In genomic region chr7:45034710-45035109, GRCh38 we compare ENCODE assay signal across 10 cellular contexts. TPM values are rescaled to one million over a fixed set of nuclear protein-coding genes. Genes with fewer than 3 reads are reported as not detected.
DNase-seq lines count a peak whose midpoint lies in the region; ATAC-seq and TF ChIP-seq lines count a peak whose summit lies in the region.
"Not testable (repeated sequence)": the region's sequence is repeated elsewhere in the genome, so short reads cannot be mapped to it uniquely, and the experiment has no call there.
"Had no signal": no experiment of that assay in that cellular context is flagged by ENCODE, and none has a peak within 500 bp of the region (broad histone marks: within the 10 kb centered on the region; RNA-seq: fewer than 3 reads in every experiment).

No MANE protein-coding gene starts in this region.

- not testable (repeated sequence) for H4K91ac ChIP-seq in IMR-90 (ENCODE audit: insufficient read depth, low read depth, low read length)

- CTCF ChIA-PET in IMR-90 (lab: Yijun Ruan, JAX): interaction anchor here (0.8 kb wide), 1 partner anchor 26 kb away, joined by 3 read pairs; no protein-coding TSS in a partner anchor

- H3K9me3 Mint-ChIP-seq in CD4-positive, CD25-positive, alpha-beta regulatory T cell; activated T-cell treated with anti-CD3 and anti-CD28 coated beads, Interleukin-2, amount 50 U/mL, for 24 hours; activated naive CD8-positive, alpha-beta T cell (ENCODE audit: low read depth); natural killer cell: not testable (repeated sequence)

- not testable (repeated sequence) for H3K27me3 ChIP-seq in CD4-positive, CD25-positive, alpha-beta regulatory T cell (ENCODE audit: control insufficient read depth, insufficient read depth, low read length); IMR-90 (ENCODE audit: control insufficient read depth, insufficient read depth, low read length)

- POLR2A ChIA-PET in IMR-90 (lab: Charles Lee; ENCODE audit: unreplicated experiment): interaction anchor here (0.7 kb wide), 1 partner anchor 1291 kb away, joined by 4 read pairs; no protein-coding TSS in a partner anchor

- in situ Hi-C loops in IMR-90 (cut with MboI; ENCODE audit: low sequenced_read_pairs): not testable (repeated sequence)

- not testable (repeated sequence) for H2BK5ac ChIP-seq in IMR-90 (ENCODE audit: low read depth, low read length, poor library complexity, severe bottlenecking)

- not testable (repeated sequence) for DNase-seq in CD4-positive, CD25-positive, alpha-beta regulatory T cell; IMR-90; T-helper 17 cell; activated T-cell treated with anti-CD3 and anti-CD28 coated beads, Interleukin-2, amount 50 U/mL, for 24 hours; epithelial cell of prostate (ENCODE audit: low read depth, low spot score); natural killer cell

- H4K20me1 ChIP-seq in IMR-90 (ENCODE audit: insufficient read depth, low read length): peaks cover 59% of the 10 kb centered on the region

- H3K9ac ChIP-seq in IMR-90 (ENCODE audit: low read depth, low read length): not testable (repeated sequence)

- H2AFZ ChIP-seq in IMR-90 (replicated peaks; ENCODE audit: low read length, poor library complexity): not testable (repeated sequence)

- ATAC-seq in CD4-positive, CD25-positive, alpha-beta regulatory T cell (ENCODE audit: low read depth in 2 of 2); IMR-90 (ENCODE audit: low read depth); T-helper 17 cell; natural killer cell: not testable (repeated sequence)

- H4K5ac ChIP-seq in IMR-90 (ENCODE audit: low read depth, low read length): not testable (repeated sequence)

- H2AK9ac ChIP-seq in IMR-90 (replicated peaks; ENCODE audit: low read depth, low read length, poor library complexity): peak overlapping the region; percentile 71

- H2AK5ac ChIP-seq in IMR-90 (ENCODE audit: low read depth, low read length): not testable (repeated sequence)

- dilution Hi-C loops in IMR-90 (cut with HindIII; ENCODE audit: low sequenced_read_pairs, unreplicated experiment): loop anchor here (10.0 kb wide), 1 partner anchor 60 kb away; no protein-coding TSS in a partner anchor

- not testable (repeated sequence) for H3K27me3 Mint-ChIP-seq in CD4-positive, CD25-positive, alpha-beta regulatory T cell; T-helper 17 cell; activated T-cell treated with anti-CD3 and anti-CD28 coated beads, Interleukin-2, amount 50 U/mL, for 24 hours; activated naive CD8-positive, alpha-beta T cell; natural killer cell (ENCODE audit: low read depth in 2 of 2)

- H2BK15ac ChIP-seq in IMR-90 (ENCODE audit: low read depth, low read length): not testable (repeated sequence)

- H3K56ac ChIP-seq in IMR-90 (ENCODE audit: extremely low read depth, insufficient read depth, low read length): not testable (repeated sequence)

- peaks cover 27% of the 10 kb centered on the region for H3K9me1 ChIP-seq in IMR-90 (ENCODE audit: insufficient read depth, low read length)

- not testable (repeated sequence) for H2BK20ac ChIP-seq in IMR-90 (ENCODE audit: low read depth, low read length)

- H3K4me3 ChIP-seq in CD4-positive, CD25-positive, alpha-beta regulatory T cell (ENCODE audit: low read depth, low read length): peak overlapping the region; percentile 70
- not testable (repeated sequence) for H3K4me3 ChIP-seq in IMR-90 (ENCODE audit: insufficient read depth, low read depth, low read length)

- peaks cover 95% of the 10 kb centered on the region for H3K4me1 ChIP-seq in CD4-positive, CD25-positive, alpha-beta regulatory T cell (ENCODE audit: control insufficient read depth, insufficient read depth, low read length, poor library complexity, severe bottlenecking)
- not testable (repeated sequence) for H3K4me1 ChIP-seq in IMR-90 (ENCODE audit: control insufficient read depth, insufficient read depth, low read length)

- TF ChIP-seq RAD21 in IMR-90 (IDR thresholded peaks at IDR 0.05; ENCODE audit: low read length): not testable (repeated sequence)

- not testable (repeated sequence) for H4K8ac ChIP-seq in IMR-90 (ENCODE audit: low read depth in 2 of 2, low read length in 2 of 2)

- not testable (repeated sequence) for H2BK120ac ChIP-seq in IMR-90 (ENCODE audit: low read depth, low read length)

- H3K4ac ChIP-seq in IMR-90 (ENCODE audit: low read depth, low read length): not testable (repeated sequence)

- not testable (repeated sequence) for TF ChIP-seq POLR2A in IMR-90 (IDR thresholded peaks at IDR 0.05; ENCODE audit: low read depth, low read length)

- H3K23ac ChIP-seq in IMR-90 (ENCODE audit: low read depth, low read length): not testable (repeated sequence)

- peak overlapping the region; percentile 91 to 98 (median 94) for H3K4me3 Mint-ChIP-seq in CD4-positive, CD25-positive, alpha-beta regulatory T cell
- peak overlapping the region; percentile 25 for H3K4me3 Mint-ChIP-seq in T-helper 17 cell
- H3K4me3 Mint-ChIP-seq in activated T-cell treated with anti-CD3 and anti-CD28 coated beads, Interleukin-2, amount 50 U/mL, for 24 hours; activated naive CD8-positive, alpha-beta T cell; natural killer cell: not testable (repeated sequence)

- H3K79me1 ChIP-seq in IMR-90 (ENCODE audit: low read depth in 1 of 2, low read length in 2 of 2): peaks cover 48 to 80% of the 10 kb centered on the region in 2 experiments

- not testable (repeated sequence) for BruUV-seq in IMR-90 (replicated peaks; lab: Mats Ljungman, UMichigan)

- H3K14ac ChIP-seq in IMR-90 (replicated peaks; ENCODE audit: low read depth, low read length): not testable (repeated sequence)

- H3K18ac ChIP-seq in IMR-90 (ENCODE audit: low read depth, low read length): not testable (repeated sequence)

- peak overlapping the region in 2 of 3 donors; percentile 20 to 83 for H3K27ac Mint-ChIP-seq in CD4-positive, CD25-positive, alpha-beta regulatory T cell
- peak overlapping the region; percentile 96 for H3K27ac Mint-ChIP-seq in T-helper 17 cell
- H3K27ac Mint-ChIP-seq in activated T-cell treated with anti-CD3 and anti-CD28 coated beads, Interleukin-2, amount 50 U/mL, for 24 hours: peak overlapping the region; percentile 64
- H3K27ac Mint-ChIP-seq in activated naive CD8-positive, alpha-beta T cell: peak overlapping the region; percentile 68
- H3K27ac Mint-ChIP-seq in natural killer cell: peak overlapping the region; percentile 77 to 84

- H3K9me3 ChIP-seq in CD4-positive, CD25-positive, alpha-beta regulatory T cell (ENCODE audit: control insufficient read depth in 2 of 2, low read length in 2 of 2); IMR-90 (ENCODE audit: control insufficient read depth, insufficient read depth, low read length); T-helper 17 cell (ENCODE audit: control insufficient read depth, low read length, poor library complexity, severe bottlenecking): not testable (repeated sequence)

- no CpG with 5 or more reads among the region's 5 CpGs for WGBS in IMR-90 (ENCODE audit: extremely low coverage in 2 of 2, insufficient read length in 1 of 2), 2 experiments

- H3K36me3 Mint-ChIP-seq in CD4-positive, CD25-positive, alpha-beta regulatory T cell: peaks cover 52% of the 10 kb centered on the region
- not testable (repeated sequence) for H3K36me3 Mint-ChIP-seq in T-helper 17 cell (ENCODE audit: low read depth); activated naive CD8-positive, alpha-beta T cell; natural killer cell
- peaks cover 52% of the 10 kb centered on the region for H3K36me3 Mint-ChIP-seq in activated T-cell treated with anti-CD3 and anti-CD28 coated beads, Interleukin-2, amount 50 U/mL, for 24 hours (ENCODE audit: low read depth)

- intact Hi-C loops in IMR-90 (cut with micrococcal nuclease); natural killer cell (cut with micrococcal nuclease): not testable (repeated sequence)

- H3K36me3 ChIP-seq in CD4-positive, CD25-positive, alpha-beta regulatory T cell (ENCODE audit: control insufficient read depth, insufficient read depth, low read length): peaks cover 57% of the 10 kb centered on the region
- H3K36me3 ChIP-seq in IMR-90 (ENCODE audit: control insufficient read depth, insufficient read depth, low read length): peaks cover 10% of the 10 kb centered on the region

- H3K4me1 Mint-ChIP-seq in CD4-positive, CD25-positive, alpha-beta regulatory T cell: peaks cover 35 to 89% (median 71%) of the 10 kb centered on the region in 4 donors
- H3K4me1 Mint-ChIP-seq in T-helper 17 cell (peaks cover 56% of the 10 kb centered on the region), natural killer cell (peaks cover 68 to 81% of the 10 kb centered on the region in 2 donors)
- H3K4me1 Mint-ChIP-seq in activated T-cell treated with anti-CD3 and anti-CD28 coated beads, Interleukin-2, amount 50 U/mL, for 24 hours (ENCODE audit: low read depth): peaks cover 77% of the 10 kb centered on the region
- peaks cover 73% of the 10 kb centered on the region for H3K4me1 Mint-ChIP-seq in activated naive CD8-positive, alpha-beta T cell (ENCODE audit: low read depth)

- not testable (repeated sequence) for TF ChIP-seq CTCF in IMR-90 (conservative IDR thresholded peaks at IDR 0.05; ENCODE audit: low read depth, low read length); natural killer cell (IDR thresholded peaks at IDR 0.05)

- H3K27ac ChIP-seq in CD4-positive, CD25-positive, alpha-beta regulatory T cell (ENCODE audit: insufficient read depth, low read length, poor library complexity, severe bottlenecking); IMR-90 (ENCODE audit: insufficient read depth, low read length): not testable (repeated sequence)
- peak overlapping the region; percentile 91 for H3K27ac ChIP-seq in epithelial cell of prostate

- not testable (repeated sequence) for H3K4me2 ChIP-seq in IMR-90 (ENCODE audit: low read depth, low read length)

RNA-seq across cellular contexts. Expression of gene CCM2, which starts 34.7 kb away (rescaled TPM):
- 190 TPM for total RNA-seq in CD4-positive, CD25-positive, alpha-beta regulatory T cell
- polyA plus RNA-seq in CD4-positive, CD25-positive, alpha-beta regulatory T cell: 100 to 1,000 TPM; 139 to 163 (median 156) TPM
- total RNA-seq in IMR-90 (2012; rRNA removed) (56.1 and 65.2 TPM in 2 replicates), T-helper 17 cell (10 to 100 TPM; 77.4 to 83.0 TPM), natural killer cell (100 to 1,000 TPM in 1 of 3 donors, 10 to 100 TPM in 2; 66.2 to 104 (median 97.5) TPM)
- polyA plus RNA-seq in IMR-90 (2012; rRNA removed): 71.7 and 78.5 TPM in 2 replicates
- polyA plus RNA-seq in IMR-90 (2012; cell fraction: cytosol; rRNA removed): 50.3 and 98.2 TPM in 2 replicates
- 45.6 and 112 TPM in 2 replicates for polyA plus RNA-seq in IMR-90 (2012; cell fraction: nucleus; rRNA removed; ENCODE audit: low replicate concordance)

RNA-seq across cellular contexts. Expression of gene NACAD, which starts 54.1 kb away (rescaled TPM):
- 0.07 TPM for total RNA-seq in CD4-positive, CD25-positive, alpha-beta regulatory T cell
- polyA plus RNA-seq in CD4-positive, CD25-positive, alpha-beta regulatory T cell: not detected
- total RNA-seq in IMR-90 (2012; rRNA removed) (0.54 and 0.56 TPM in 2 replicates), T-helper 17 cell (under 1 TPM; 0.15 to 0.47 TPM), natural killer cell (1 to 10 TPM in 1 of 3 donors, under 1 TPM in 2; 0.75 to 1.7 (median 0.78) TPM)
- polyA plus RNA-seq in IMR-90 (2012; rRNA removed): 2.2 and 2.3 TPM in 2 replicates
- 1.9 and 2.2 TPM in 2 replicates for polyA plus RNA-seq in IMR-90 (2012; cell fraction: cytosol; rRNA removed)
- 3.3 and 4.4 TPM in 2 replicates for polyA plus RNA-seq in IMR-90 (2012; cell fraction: nucleus; rRNA removed; ENCODE audit: low replicate concordance)
- total RNA-seq: HepG2 had no signal
- polyA plus RNA-seq: CD14-positive monocyte had no signal

RNA-seq across cellular contexts. Expression of gene MYO1G, which starts 55.9 kb away (rescaled TPM):
- total RNA-seq in CD4-positive, CD25-positive, alpha-beta regulatory T cell: 427 TPM
- 100 to 1,000 TPM; 132 to 229 (median 160) TPM for polyA plus RNA-seq in CD4-positive, CD25-positive, alpha-beta regulatory T cell
- total RNA-seq in IMR-90 (2012; rRNA removed): under 0.01 TPM in 2 replicates
- 0.02 and 0.04 TPM in 2 replicates for polyA plus RNA-seq in IMR-90 (2012; rRNA removed)
- 0.01 TPM in 1 of 2 replicates, not detected in the other for polyA plus RNA-seq in IMR-90 (2012; cell fraction: cytosol; rRNA removed)
- 0.16 and 0.21 TPM in 2 replicates for polyA plus RNA-seq in IMR-90 (2012; cell fraction: nucleus; rRNA removed; ENCODE audit: low replicate concordance)
- 100 to 1,000 TPM; 245 to 291 TPM for total RNA-seq in T-helper 17 cell
- 100 to 1,000 TPM; 371 to 470 (median 429) TPM for total RNA-seq in natural killer cell
- total RNA-seq: GM23248 had no signal
- polyA plus RNA-seq: GM23248 had no signal

Comparison
In these comparisons a context has a peak if more than half of its experiments do, and no peak if none do; other contexts are left out.
1. RNA of gene MYO1G, which starts 55.9 kb away (total RNA-seq): 371 to 470 TPM in natural killer cell, 427 TPM in CD4-positive, CD25-positive, alpha-beta regulatory T cell (single experiment) and 245 to 291 TPM in T-helper 17 cell; under 0.01 TPM in IMR-90; every median in the first group is over 100 times any median in the second.
2. Peak in every context shown above with its lines, with median percentiles within 50 percentile points of each other: H3K27ac Mint-ChIP-seq.